8 cellular contexts compared by ENCODE assay signal in the genomic region with DNA sequence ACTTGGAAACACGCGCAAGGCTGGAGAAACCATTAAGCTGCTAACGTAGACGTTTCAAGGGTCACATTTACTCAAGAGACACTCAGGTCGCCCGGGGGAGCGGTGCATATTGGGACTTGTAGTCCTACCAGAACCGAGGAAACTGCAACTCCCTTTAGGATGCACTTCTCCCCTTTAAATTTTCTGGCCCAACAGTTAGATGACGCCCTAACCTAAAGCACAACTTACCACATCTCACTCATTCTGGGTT. TPM values are rescaled to one million over a fixed set of nuclear protein-coding genes. Genes with fewer than 3 reads are reported as not detected.
DNase-seq lines count a peak whose midpoint lies in the region; ATAC-seq and TF ChIP-seq lines count a peak whose summit lies in the region.

No MANE protein-coding gene starts in this region.

- H3K27ac ChIP-seq in gastroesophageal sphincter: peak overlapping the region; percentile 84 to 98 (median 98)

- H3K4me1 ChIP-seq in gastroesophageal sphincter: peaks cover 4 to 47% (median 12%) of the 10 kb centered on the region in 3 donors

- no peak for TF ChIP-seq EP300 in gastroesophageal sphincter (IDR thresholded peaks at IDR 0.05)

- H3K4me1 Mint-ChIP-seq in progenitor cell of endocrine pancreas (ENCODE audit: low read depth): peaks cover 21% of the 10 kb centered on the region

- TF ChIP-seq CTCF in GM06990 (IDR thresholded peaks at IDR 0.05; ENCODE audit: insufficient read depth, low read length, poor library complexity, severe bottlenecking) (no peak), WI38 (IDR thresholded peaks at IDR 0.05; ENCODE audit: low read depth, low read length) (no peak), gastroesophageal sphincter (IDR thresholded peaks at IDR 0.05) (no peak), progenitor cell of endocrine pancreas (IDR thresholded peaks at IDR 0.05; ENCODE audit: unreplicated experiment) (no peak)

- H3K9me3 ChIP-seq in gastroesophageal sphincter: no peaks in the 10 kb centered on the region

- DNase-seq in GM06990 (ENCODE audit: extremely low read depth, insufficient read length) (no peak), progenitor cell of endocrine pancreas (ENCODE audit: low spot score, unreplicated experiment) (no peak), DMS 273 (lab: John Stamatoyannopoulos, UW; ENCODE audit: unreplicated experiment) (no peak), 8988T (no peak)

- no peaks in the 10 kb centered on the region for H3K27me3 Mint-ChIP-seq in progenitor cell of endocrine pancreas

- H3K27me3 ChIP-seq in GM06990 (replicated peaks; ENCODE audit: control insufficient read depth, insufficient read depth, low read length): no peaks in the 10 kb centered on the region
- no peaks in the 10 kb centered on the region for H3K27me3 ChIP-seq in gastroesophageal sphincter

- peak overlapping the region; percentile 85 for H3K4me3 Mint-ChIP-seq in progenitor cell of endocrine pancreas (ENCODE audit: low read depth)

- WGBS in gastroesophageal sphincter (ENCODE audit: low coverage in 1 of 2), 2 donors: 0% methylated on average over 7 to 9 of the region's 9 CpGs

- H3K36me3 Mint-ChIP-seq in progenitor cell of endocrine pancreas (ENCODE audit: insufficient read depth): peaks cover 4% of the 10 kb centered on the region

- peak; percentile 33 for ATAC-seq in GM19468 (IDR thresholded peaks at IDR 0.05; ENCODE audit: extremely low read depth, unreplicated experiment)
- peak; percentile 53 for ATAC-seq in HG03520 (IDR thresholded peaks at IDR 0.05; ENCODE audit: unreplicated experiment)
- ATAC-seq in gastroesophageal sphincter: peak; percentile 79

- no peak for TF ChIP-seq POLR2A in gastroesophageal sphincter (IDR thresholded peaks at IDR 0.05)

- no peaks in the 10 kb centered on the region for H3K9me3 Mint-ChIP-seq in progenitor cell of endocrine pancreas (ENCODE audit: low read depth)

- H3K36me3 ChIP-seq in GM06990 (ENCODE audit: control insufficient read depth, insufficient read depth, low read length) (no peaks in the 10 kb centered on the region), gastroesophageal sphincter (no peaks in the 10 kb centered on the region)

- H3K4me3 ChIP-seq in GM06990 (replicated peaks; ENCODE audit: low read depth, low read length) (peak overlapping the region; percentile 74), WI38 (ENCODE audit: low read depth, low read length) (peak overlapping the region; percentile 93), gastroesophageal sphincter (peak overlapping the region; percentile 63 to 87)

- H3K27ac Mint-ChIP-seq in progenitor cell of endocrine pancreas: peak overlapping the region; percentile 99

RNA-seq across cellular contexts. Expression of a gene that starts 0.4 kb away (rescaled TPM):
- total RNA-seq in gastroesophageal sphincter: 100 to 1,000 TPM in 1 of 4 donors, 10 to 100 TPM in 3; 38.4 to 157 (median 48.2) TPM
- 47.0 and 48.3 TPM in 2 replicates for total RNA-seq in progenitor cell of endocrine pancreas
